In genomic region chr16:87358250-87358649, GRCh38 we compare ENCODE assay signal across 32 cellular contexts. TPM values are rescaled to one million over a fixed set of nuclear protein-coding genes. Genes with fewer than 3 reads are reported as not detected.
"Had no signal": no experiment of that assay in that cellular context is flagged by ENCODE, and none has a peak within 500 bp of the region (broad histone marks: within the 10 kb centered on the region; RNA-seq: fewer than 3 reads in every experiment).

No MANE protein-coding gene starts in this region.

- H3K27me3 ChIP-seq: ascending aorta, cardiac muscle cell, Peyer's patch, SJCRH30 had no signal

- H3K4me3 ChIP-seq: ascending aorta, cardiac muscle cell, Peyer's patch, SJCRH30, SK-N-MC had no signal

- H3K9ac ChIP-seq: KMS-11 had no signal

- ATAC-seq: activated CD4-positive, alpha-beta T cell treated with anti-CD3 and anti-CD28 coated beads for 36 hours; activated CD4-positive, CD25-positive, alpha-beta regulatory T cell treated with anti-CD3 and anti-CD28 coated beads, Interleukin-2, amount 50 U/mL, for 24 hours; activated CD8-positive, alpha-beta T cell treated with anti-CD3 and anti-CD28 coated beads, Interleukin-2, amount 10 ng/mL, durations not matched to agents 7 days and 5 days; PC-3 had no signal

- H3K36me3 ChIP-seq: SJCRH30 had no signal

- H3K27ac ChIP-seq: ascending aorta, cardiac muscle cell, KMS-11, Peyer's patch, SJCRH30, SK-N-MC had no signal

- H3K4me1 ChIP-seq: ascending aorta, Peyer's patch, SJCRH30 had no signal

- H3K36me3 Mint-ChIP-seq: activated naive CD8-positive, alpha-beta T cell treated with anti-CD3 and anti-CD28 coated beads, Interleukin-2, amount 10 ng/mL, durations not matched to agents 7 days and 5 days had no signal

- H3K27me3 Mint-ChIP-seq: activated CD4-positive, alpha-beta T cell treated with anti-CD3 and anti-CD28 coated beads for 36 hours; activated CD4-positive, alpha-beta T cell treated with anti-CD3 and anti-CD28 coated beads, Interleukin-2, amount 10 ng/mL, durations not matched to agents 7 days and 5 days; activated naive CD4-positive, alpha-beta T cell treated with anti-CD3 and anti-CD28 coated beads, Interleukin-2, amount 50 U/mL, for 24 hours; activated naive CD8-positive, alpha-beta T cell treated with anti-CD3 and anti-CD28 coated beads, Interleukin-2, amount 10 ng/mL, durations not matched to agents 7 days and 5 days; activated T-cell treated with anti-CD3 and anti-CD28 coated beads, Interleukin-2, amount 50 U/mL, for 24 hours had no signal

- H3K4me1 Mint-ChIP-seq: activated CD4-positive, alpha-beta T cell treated with anti-CD3 and anti-CD28 coated beads, Interleukin-2, amount 10 ng/mL, durations not matched to agents 7 days and 5 days; activated naive CD4-positive, alpha-beta T cell treated with anti-CD3 and anti-CD28 coated beads, Interleukin-2, amount 50 U/mL, for 24 hours; activated naive CD8-positive, alpha-beta T cell treated with anti-CD3 and anti-CD28 coated beads, Interleukin-2, amount 10 ng/mL, durations not matched to agents 7 days and 5 days had no signal

- H3K27ac Mint-ChIP-seq: activated CD4-positive, alpha-beta T cell treated with anti-CD3 and anti-CD28 coated beads for 36 hours; activated CD4-positive, alpha-beta T cell treated with anti-CD3 and anti-CD28 coated beads, Interleukin-2, amount 10 ng/mL, durations not matched to agents 7 days and 5 days; activated CD8-positive, alpha-beta T cell treated with anti-CD3 and anti-CD28 coated beads, Interleukin-2, amount 10 ng/mL, durations not matched to agents 7 days and 5 days; activated naive CD4-positive, alpha-beta T cell treated with anti-CD3 and anti-CD28 coated beads, Interleukin-2, amount 50 U/mL, for 24 hours; activated naive CD8-positive, alpha-beta T cell treated with anti-CD3 and anti-CD28 coated beads, Interleukin-2, amount 10 ng/mL, durations not matched to agents 7 days and 5 days; activated T-cell treated with anti-CD3 and anti-CD28 coated beads, Interleukin-2, amount 50 U/mL, for 24 hours; activated T-helper 2 cell treated with anti-CD3 and anti-CD28 coated beads, Interferon-gamma antibody, Interleukin-2, Interleukin-4, amounts not matched to agents 10 μg/mL and 5 μg/mL and 100 μg/mL, durations not matched to agents 14 hours and 24 hours and 36 hours had no signal

- H3K9me3 Mint-ChIP-seq: activated CD4-positive, alpha-beta T cell treated with anti-CD3 and anti-CD28 coated beads, Interleukin-2, amount 10 ng/mL, durations not matched to agents 7 days and 5 days; activated naive CD4-positive, alpha-beta T cell treated with anti-CD3 and anti-CD28 coated beads, Interleukin-2, amount 50 U/mL, for 24 hours; activated naive CD8-positive, alpha-beta T cell treated with anti-CD3 and anti-CD28 coated beads, Interleukin-2, amount 10 ng/mL, durations not matched to agents 7 days and 5 days; activated T-cell treated with anti-CD3 and anti-CD28 coated beads, Interleukin-2, amount 50 U/mL, for 24 hours; activated T-helper 2 cell treated with anti-CD3 and anti-CD28 coated beads, Interferon-gamma antibody, Interleukin-2, Interleukin-4, amounts not matched to agents 10 μg/mL and 5 μg/mL and 100 μg/mL, durations not matched to agents 14 hours and 24 hours and 36 hours had no signal

- H3K4me3 Mint-ChIP-seq: activated CD4-positive, alpha-beta T cell treated with anti-CD3 and anti-CD28 coated beads for 36 hours; activated CD4-positive, alpha-beta T cell treated with anti-CD3 and anti-CD28 coated beads, Interleukin-2, amount 10 ng/mL, durations not matched to agents 7 days and 5 days; activated CD8-positive, alpha-beta T cell treated with anti-CD3 and anti-CD28 coated beads, Interleukin-2, amount 10 ng/mL, durations not matched to agents 7 days and 5 days; activated naive CD4-positive, alpha-beta T cell treated with anti-CD3 and anti-CD28 coated beads, Interleukin-2, amount 50 U/mL, for 24 hours; activated naive CD8-positive, alpha-beta T cell treated with anti-CD3 and anti-CD28 coated beads, Interleukin-2, amount 10 ng/mL, durations not matched to agents 7 days and 5 days; activated T-cell treated with anti-CD3 and anti-CD28 coated beads, Interleukin-2, amount 50 U/mL, for 24 hours had no signal

- H3K4me2 ChIP-seq: KMS-11 had no signal

- DNase-seq: activated CD4-positive, alpha-beta T cell treated with anti-CD3 and anti-CD28 coated beads for 36 hours; activated CD4-positive, alpha-beta T cell treated with anti-CD3 and anti-CD28 coated beads, Interleukin-2, amount 10 ng/mL, durations not matched to agents 7 days and 5 days; activated CD4-positive, alpha-beta T cell treated with anti-CD3 and anti-CD28 coated beads, Interleukin-2, amount 50 U/mL, for 48 hours; activated CD8-positive, alpha-beta T cell treated with anti-CD3 and anti-CD28 coated beads, Interleukin-2, amount 10 ng/mL, durations not matched to agents 7 days and 5 days; activated gamma-delta T cell; activated naive CD4-positive, alpha-beta T cell treated with Interleukin-2 at 50 U/mL for 16 hours; activated naive CD8-positive, alpha-beta T cell treated with anti-CD3 and anti-CD28 coated beads, Interleukin-2, amount 10 ng/mL, durations not matched to agents 7 days and 5 days; activated T-cell treated with anti-CD3 and anti-CD28 coated beads, Interleukin-2, amount 50 U/mL, for 24 hours; amygdala; MM.1S; MV-4-11; NCI-H1092; NCI-H1436 treated with DMSO at 0.1 percent for 48 hours; NCI-H1694 treated with DMSO at 0.1 percent for 48 hours; NCI-H2029; NCI-H2171; NCI-H510A; NCI-H526; NCI-H748 treated with DMSO at 0.1 percent for 48 hours; NK-92 treated with Interleukin-12 subunit alpha and Interleukin-12 subunit beta, amount 100 ng/mL, for 24 hours; PC-3; Peyer's patch; RPMI8226; T1000 had no signal

- H3K9me3 ChIP-seq: ascending aorta, Peyer's patch, SJCRH30 had no signal

RNA-seq across cellular contexts. Expression of gene C16orf95, which starts 41.1 kb away (rescaled TPM):
- total RNA-seq: ascending aorta had no signal
